13 cellular contexts compared by ENCODE assay signal in genomic region chr1:70459502-70460225, GRCh38. TPM values are rescaled to one million over a fixed set of nuclear protein-coding genes. Genes with fewer than 3 reads are reported as not detected.
DNase-seq lines count a peak whose midpoint lies in the region; ATAC-seq and TF ChIP-seq lines count a peak whose summit lies in the region.
"Had no signal": no experiment of that assay in that cellular context is flagged by ENCODE, and none has a peak within 500 bp of the region (broad histone marks: within the 10 kb centered on the region; RNA-seq: fewer than 3 reads in every experiment).

No MANE protein-coding gene starts in this region.

- H2AFZ ChIP-seq in fibroblast of lung (ENCODE audit: low read length), result no peak overlapping the region
- H2AFZ ChIP-seq: parathyroid adenoma had no signal

- no peaks in the 10 kb centered on the region for H3K4me1 ChIP-seq in fibroblast of lung (ENCODE audit: control insufficient read depth, extremely low read depth, insufficient read depth, low read length)
- H3K4me1 ChIP-seq: Caco-2, left ventricle myocardium inferior, parathyroid adenoma had no signal

- DNase-seq in HCEC 1CT (peak; percentile 64), RKO (ENCODE audit: low spot score) (peak; percentile 57), fibroblast of lung (ENCODE audit: low read depth in 2 of 2) (peak; percentile 28 to 56), renal cortical epithelial cell (ENCODE audit: low read depth) (peak; percentile 79), NCI-H1417 treated with DMSO at 0.1 percent for 48 hours (lab: John Stamatoyannopoulos, UW) (no peak)
- DNase-seq: activated B cell treated with CpG ODN at 0.5 μM for 24 hours; Caco-2; left ventricle myocardium inferior; stimulated activated CD4-positive, alpha-beta T cell treated with anti-CD3 and anti-CD28 coated beads, Interleukin-2, amount 100 ng/mL, for 24 hours had no signal

- ATAC-seq in GM21528 (IDR thresholded peaks at IDR 0.05; ENCODE audit: low FRiP score, unreplicated experiment) (no peak), HG02870 (IDR thresholded peaks at IDR 0.05; ENCODE audit: unreplicated experiment) (no peak)
- ATAC-seq: stimulated activated memory B cell treated with anti-CD40 and anti-IgM and Interleukin-4, amounts not matched to agents 10 μg/mL and 1 μg/mL and 100 μg/mL, for 72 hours had no signal

- no peak overlapping the region for H3K4me2 ChIP-seq in fibroblast of lung (ENCODE audit: extremely low read depth, insufficient read depth, low read length)

- no peak overlapping the region for H3K27ac ChIP-seq in fibroblast of lung (ENCODE audit: insufficient read depth, low read length)
- H3K27ac ChIP-seq: left ventricle myocardium inferior, parathyroid adenoma had no signal

- H4K20me1 ChIP-seq in fibroblast of lung (ENCODE audit: control insufficient read depth, extremely low read depth, insufficient read depth, low read length), result no peaks in the 10 kb centered on the region

- H3K27me3 ChIP-seq in fibroblast of lung (ENCODE audit: control insufficient read depth, insufficient read depth, low read length), result no peaks in the 10 kb centered on the region

- no peaks in the 10 kb centered on the region for H3K79me2 ChIP-seq in fibroblast of lung (ENCODE audit: control insufficient read depth, insufficient read depth, low read length)
- H3K79me2 ChIP-seq: parathyroid adenoma had no signal

- H3K4me3 ChIP-seq in fibroblast of lung (replicated peaks in 1 of 4; ENCODE audit: control extremely low read depth in 1 of 4, insufficient read depth in 1 of 4, low read depth in 3 of 4, low read length in 4 of 4), result no peak overlapping the region
- H3K4me3 ChIP-seq: left ventricle myocardium inferior had no signal

- H3K9me3 ChIP-seq in fibroblast of lung (ENCODE audit: control insufficient read depth, insufficient read depth, low read depth, low read length), result no peaks in the 10 kb centered on the region
- H3K9me3 ChIP-seq: Caco-2, left ventricle myocardium inferior had no signal

- TF ChIP-seq CTCF in fibroblast of lung (conservative IDR thresholded peaks at IDR 0.05 in 1 of 2, IDR thresholded peaks at IDR 0.05 in 1 of 2; ENCODE audit: low read depth in 1 of 2, low read length in 2 of 2), result no peak

- no peaks in the 10 kb centered on the region for H3K36me3 ChIP-seq in fibroblast of lung (ENCODE audit: control insufficient read depth, insufficient read depth, low read length)
- H3K36me3 ChIP-seq: left ventricle myocardium inferior had no signal

- no peak overlapping the region for H3K9ac ChIP-seq in fibroblast of lung (ENCODE audit: insufficient read depth, low read length)
- H3K9ac ChIP-seq: parathyroid adenoma had no signal

RNA-seq across cellular contexts. Expression of gene CTH, which starts 48.6 kb away (rescaled TPM):
- total RNA-seq in fibroblast of lung, result 3.6 and 9.7 TPM in 2 replicates
- 2.6 and 4.9 TPM in 2 replicates for polyA plus RNA-seq in fibroblast of lung
- polyA plus RNA-seq in fibroblast of lung (2012), result 1.3 and 2.5 TPM in 2 replicates
- polyA minus RNA-seq in fibroblast of lung (ENCODE audit: low replicate concordance), result 0.79 and 1.1 TPM in 2 replicates
- total RNA-seq in renal cortical epithelial cell, result 3.9 and 4.3 TPM in 2 replicates
